In the genomic region with DNA sequence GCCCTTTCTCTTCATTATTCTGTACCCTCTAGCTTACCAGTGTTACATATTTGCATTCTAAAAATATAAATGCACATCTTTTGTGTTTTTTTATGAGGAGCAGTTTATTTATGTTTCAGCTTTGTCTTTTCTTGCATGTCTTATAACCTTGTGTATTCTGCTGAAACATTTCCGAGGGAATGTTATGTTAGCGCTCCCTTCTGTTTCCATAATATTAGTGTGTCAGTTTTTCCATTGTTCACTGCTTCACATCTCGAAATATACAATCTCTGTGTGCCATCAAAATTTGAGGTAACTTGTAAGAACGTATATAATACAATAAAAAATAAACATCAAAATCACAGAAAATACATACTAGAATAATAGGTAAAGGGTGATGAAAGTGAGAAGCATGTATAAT, we compare ENCODE assay signal across 23 cellular contexts.
"Had no signal": no experiment of that assay in that cellular context is flagged by ENCODE, and none has a peak within 500 bp of the region (broad histone marks: within the 10 kb centered on the region; RNA-seq: fewer than 3 reads in every experiment).

No MANE protein-coding gene starts in this region.

- DNase-seq: IMR-90, Karpas-422, KG1, MG63, NCI-H1092, NCI-H1105 treated with DMSO at 0.1 percent for 48 hours, NCI-H1417 treated with DMSO at 0.1 percent for 48 hours, NCI-H146, NCI-H1694 treated with DMSO at 0.1 percent for 48 hours, NCI-H1930, NCI-H2081 treated with DMSO at 0.1 percent for 48 hours, NCI-H2171, NCI-H226, NCI-H446, NCI-H510A, NCI-H524 treated with DMSO at 0.1 percent for 48 hours, NCI-H69, NCI-H774, Right ventricle myocardium superior, RPMI8226, SIG-M5 had no signal

- FAIRE-seq: HepG2, RCC 7860 had no signal

- ATAC-seq: HepG2 had no signal
